In genomic region chr5:56698463-56699381, GRCh38 we compare ENCODE assay signal across 1 cellular context.
TF ChIP-seq lines count a peak whose summit lies in the region.

No MANE protein-coding gene starts in this region.

TF ChIP-seq in H1, 55 proteins besides CTCF, POLR2A, EP300 and RAD21 (continued from another document):
- TF ChIP-seq TCF12 (IDR thresholded peaks at IDR 0.05; ENCODE audit: low read depth, low read length): no peak
- TF ChIP-seq EZH2 (IDR thresholded peaks at IDR 0.05; ENCODE audit: low read depth, low read length, severe bottlenecking): no peak
- no peak for TF ChIP-seq KDM1A (IDR thresholded peaks at IDR 0.05; ENCODE audit: borderline replicate concordance, low read length)
- TF ChIP-seq SIRT6 (IDR thresholded peaks at IDR 0.05; ENCODE audit: low read length): no peak
- no peak for TF ChIP-seq MAX (IDR thresholded peaks at IDR 0.05)
- TF ChIP-seq FOSL1 (IDR thresholded peaks at IDR 0.05; ENCODE audit: insufficient read depth, low read depth, low read length): no peak
- no peak for TF ChIP-seq POLR2AphosphoS5 (IDR thresholded peaks at IDR 0.05; ENCODE audit: low read depth, low read length)
- no peak for TF ChIP-seq CBX5 (IDR thresholded peaks at IDR 0.05; ENCODE audit: low read depth, low read length)
